ENCODE assay signal across 9 cellular contexts in genomic region chrX:39869846-39870601, GRCh38.
DNase-seq lines count a peak whose midpoint lies in the region; ATAC-seq and TF ChIP-seq lines count a peak whose summit lies in the region.
"Had no signal": no experiment of that assay in that cellular context is flagged by ENCODE, and none has a peak within 500 bp of the region (broad histone marks: within the 10 kb centered on the region; RNA-seq: fewer than 3 reads in every experiment).

No MANE protein-coding gene starts in this region.

- H3K4me2 ChIP-seq in Loucy (ENCODE audit: low read depth, low read length, poor library complexity, severe bottlenecking) (peak overlapping the region; percentile 51), fibroblast of lung (ENCODE audit: extremely low read depth, insufficient read depth, low read length) (no peak overlapping the region), smooth muscle cell (no peak overlapping the region)

- H3K9ac ChIP-seq in Loucy (ENCODE audit: low read depth, low read length, poor library complexity, severe bottlenecking), result peak overlapping the region; percentile 61
- H3K9ac ChIP-seq in fibroblast of lung (ENCODE audit: insufficient read depth, low read length), result no peak overlapping the region
- H3K9ac ChIP-seq in smooth muscle cell (ENCODE audit: low read depth), result no peak overlapping the region

- H3K9me3 ChIP-seq in Loucy (ENCODE audit: insufficient read depth, low read depth, low read length) (no peaks in the 10 kb centered on the region), fibroblast of lung (ENCODE audit: control insufficient read depth, insufficient read depth, low read depth, low read length) (no peaks in the 10 kb centered on the region), smooth muscle cell (replicated peaks; ENCODE audit: low read depth) (no peaks in the 10 kb centered on the region)

- intact Hi-C loops in activated CD8-positive, alpha-beta T cell treated with anti-CD3 and anti-CD28 coated beads for 36 hours (cut with micrococcal nuclease), result loop anchor here (5.0 kb wide), 1 partner anchor 98 kb away; no protein-coding TSS in a partner anchor

- no peak overlapping the region for H2AFZ ChIP-seq in Loucy (ENCODE audit: low read length)
- no peak overlapping the region for H2AFZ ChIP-seq in fibroblast of lung (ENCODE audit: low read length)
- H2AFZ ChIP-seq in smooth muscle cell (ENCODE audit: low read depth), result no peak overlapping the region

- H3K27me3 Mint-ChIP-seq in activated CD8-positive, alpha-beta T cell treated with anti-CD3 and anti-CD28 coated beads for 36 hours, result no peaks in the 10 kb centered on the region

- no peaks in the 10 kb centered on the region for H4K20me1 ChIP-seq in Loucy (ENCODE audit: insufficient read depth, low read length, poor library complexity, severe bottlenecking)
- H4K20me1 ChIP-seq in fibroblast of lung (ENCODE audit: control insufficient read depth, extremely low read depth, insufficient read depth, low read length), result no peaks in the 10 kb centered on the region
- no peaks in the 10 kb centered on the region for H4K20me1 ChIP-seq in smooth muscle cell (ENCODE audit: low read depth)

- H3K27me3 ChIP-seq in Loucy (ENCODE audit: insufficient read depth, low read length, poor library complexity, severe bottlenecking) (no peaks in the 10 kb centered on the region), fibroblast of lung (ENCODE audit: control insufficient read depth, insufficient read depth, low read length) (no peaks in the 10 kb centered on the region), smooth muscle cell (ENCODE audit: low read depth) (no peaks in the 10 kb centered on the region)

- CTCF ChIA-PET in activated CD8-positive, alpha-beta T cell treated with anti-CD3 and anti-CD28 coated beads for 36 hours (lab: Charles Lee), result interaction anchor here (1.0 kb wide), 2 partner anchors 16 to 298 kb away, joined by 3 to 4 read pairs; no protein-coding TSS in a partner anchor

- TF ChIP-seq CTCF in Loucy (conservative IDR thresholded peaks at IDR 0.05; ENCODE audit: low read length) (no peak), fibroblast of lung (conservative IDR thresholded peaks at IDR 0.05 in 1 of 2, IDR thresholded peaks at IDR 0.05 in 1 of 2; ENCODE audit: low read depth in 1 of 2, low read length in 2 of 2) (no peak), smooth muscle cell (IDR thresholded peaks at IDR 0.05; ENCODE audit: borderline replicate concordance, insufficient read depth, poor library complexity, severe bottlenecking) (no peak)
- TF ChIP-seq CTCF in activated CD8-positive, alpha-beta T cell treated with anti-CD3 and anti-CD28 coated beads for 36 hours (IDR thresholded peaks at IDR 0.05), result no peak

- no peaks in the 10 kb centered on the region for H3K9me2 ChIP-seq in Loucy (replicated peaks; ENCODE audit: low read depth, low read length)

- H3K4me1 Mint-ChIP-seq in activated CD8-positive, alpha-beta T cell treated with anti-CD3 and anti-CD28 coated beads for 36 hours (ENCODE audit: low read depth), result peaks cover 47% of the 10 kb centered on the region

- H3K27ac ChIP-seq in fibroblast of lung (ENCODE audit: insufficient read depth, low read length), result no peak overlapping the region
- H3K27ac ChIP-seq in smooth muscle cell (ENCODE audit: low read depth), result no peak overlapping the region

- H3K79me2 ChIP-seq in Loucy (ENCODE audit: insufficient read depth, low read length), result no peaks in the 10 kb centered on the region
- H3K79me2 ChIP-seq in fibroblast of lung (ENCODE audit: control insufficient read depth, insufficient read depth, low read length), result no peaks in the 10 kb centered on the region
- no peaks in the 10 kb centered on the region for H3K79me2 ChIP-seq in smooth muscle cell (ENCODE audit: low read depth)

- H3K4me1 ChIP-seq in Loucy (ENCODE audit: insufficient read depth, low read length, poor library complexity, severe bottlenecking) (peaks cover 52% of the 10 kb centered on the region), fibroblast of lung (ENCODE audit: control insufficient read depth, extremely low read depth, insufficient read depth, low read length) (no peaks in the 10 kb centered on the region), smooth muscle cell (ENCODE audit: low read depth) (no peaks in the 10 kb centered on the region)

- DNase-seq in activated CD8-positive, alpha-beta T cell treated with anti-CD3 and anti-CD28 coated beads for 36 hours, result peak; percentile 86
- DNase-seq in fibroblast of lung (ENCODE audit: low read depth in 2 of 2) (peak; percentile 25 to 72), smooth muscle cell (lab: John Stamatoyannopoulos, UW; ENCODE audit: unreplicated experiment) (no peak), OCI-M2 (lab: John Stamatoyannopoulos, UW; ENCODE audit: unreplicated experiment) (no peak)
- peak; percentile 30 for DNase-seq in stimulated activated CD8-positive, alpha-beta memory T cell treated with anti-CD3 and anti-CD28 coated beads, Interleukin-7, amount 100 ng/mL, for 24 hours (ENCODE audit: low read depth)
- DNase-seq: mesendoderm had no signal

- H3F3A ChIP-seq in Loucy (ENCODE audit: low read depth) (no peaks in the 10 kb centered on the region), smooth muscle cell (ENCODE audit: low read depth) (no peaks in the 10 kb centered on the region)

- WGBS in smooth muscle cell (ENCODE audit: low lambda C conversion rate), result 60% methylated on average over 7 of the region's 7 CpGs

- POLR2A ChIA-PET in activated CD8-positive, alpha-beta T cell treated with anti-CD3 and anti-CD28 coated beads for 36 hours (lab: Charles Lee), result interaction anchor here (1.0 to 1.3 kb wide), 4 partner anchors 10 to 15 kb away, joined by 3 to 6 read pairs (median 4); no protein-coding TSS in a partner anchor

- H3K36me3 ChIP-seq in Loucy (ENCODE audit: insufficient read depth, low read length) (no peaks in the 10 kb centered on the region), fibroblast of lung (ENCODE audit: control insufficient read depth, insufficient read depth, low read length) (no peaks in the 10 kb centered on the region), smooth muscle cell (ENCODE audit: low read depth) (no peaks in the 10 kb centered on the region)

- H3K36me3 Mint-ChIP-seq in activated CD8-positive, alpha-beta T cell treated with anti-CD3 and anti-CD28 coated beads for 36 hours (ENCODE audit: low read depth), result no peaks in the 10 kb centered on the region

- peak overlapping the region; percentile 31 for H3K4me3 Mint-ChIP-seq in activated CD8-positive, alpha-beta T cell treated with anti-CD3 and anti-CD28 coated beads for 36 hours

- H3K27ac Mint-ChIP-seq in activated CD8-positive, alpha-beta T cell treated with anti-CD3 and anti-CD28 coated beads for 36 hours, result peak overlapping the region; percentile 90

- ATAC-seq in activated CD8-positive, alpha-beta T cell treated with anti-CD3 and anti-CD28 coated beads for 36 hours, result peak; percentile 63
- ATAC-seq in HG02759 (IDR thresholded peaks at IDR 0.05; ENCODE audit: unreplicated experiment) (no peak), HG03432 (IDR thresholded peaks at IDR 0.05; ENCODE audit: unreplicated experiment) (no peak)

- H3K4me3 ChIP-seq in Loucy (ENCODE audit: low read length, poor library complexity, severe bottlenecking) (peak overlapping the region; percentile 37), fibroblast of lung (replicated peaks in 1 of 4; ENCODE audit: control extremely low read depth in 1 of 4, insufficient read depth in 1 of 4, low read depth in 3 of 4, low read length in 4 of 4) (no peak overlapping the region), smooth muscle cell (no peak overlapping the region)

- H3K9me3 Mint-ChIP-seq in activated CD8-positive, alpha-beta T cell treated with anti-CD3 and anti-CD28 coated beads for 36 hours, result peaks cover 3% of the 10 kb centered on the region

Comparison
In these comparisons a context has a peak if more than half of its experiments do, and no peak if none do; other contexts are left out.
1. DNase-seq: peak in activated CD8-positive, alpha-beta T cell treated with anti-CD3 and anti-CD28 coated beads for 36 hours (single experiment), fibroblast of lung (2 of 2) and stimulated activated CD8-positive, alpha-beta memory T cell treated with anti-CD3 and anti-CD28 coated beads, Interleukin-7, amount 100 ng/mL, for 24 hours (single experiment); none in smooth muscle cell (single experiment) and OCI-M2 (single experiment).